Comparison of ENCODE assay signal across 2 cellular contexts in the genomic region with DNA sequence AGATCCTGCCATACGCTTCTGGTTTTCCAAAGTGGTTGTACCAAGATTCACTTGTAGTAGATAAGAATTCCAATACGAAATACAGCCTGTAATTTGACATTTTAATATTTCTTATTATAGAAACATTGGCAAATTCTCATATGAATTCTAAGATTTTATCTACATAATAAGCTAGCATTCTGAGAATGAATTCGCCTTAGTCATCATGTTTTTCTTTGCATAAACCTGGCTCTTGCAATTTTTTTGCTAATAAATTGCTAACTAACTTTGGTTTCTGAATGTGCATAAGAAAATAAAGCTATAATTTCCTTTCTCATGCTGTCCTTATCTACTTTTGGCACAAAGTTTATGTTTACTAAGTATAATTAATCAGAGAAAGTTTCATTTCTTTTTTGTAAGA.
TF ChIP-seq lines count a peak whose summit lies in the region.

No MANE protein-coding gene starts in this region.

TF ChIP-seq in HepG2, 621 proteins besides CTCF, POLR2A, EP300 and RAD21 (continued from another document):
- peak; percentile 79 to 89 for TF ChIP-seq MAFK (conservative IDR thresholded peaks at IDR 0.05 in 1 of 2, IDR thresholded peaks at IDR 0.05 in 1 of 2; ENCODE audit: low read length in 2 of 2)
- TF ChIP-seq ZNF121 (CRISPR knock-in tag; IDR thresholded peaks at IDR 0.05): no peak
- TF ChIP-seq ZFYVE20 (CRISPR knock-in tag; IDR thresholded peaks at IDR 0.05; ENCODE audit: borderline replicate concordance, low read depth): no peak
- no peak for TF ChIP-seq XBP1 (CRISPR knock-in tag; IDR thresholded peaks at IDR 0.05)
- no peak for TF ChIP-seq ZFAT (CRISPR knock-in tag; conservative IDR thresholded peaks at IDR 0.05)

TF ChIP-seq in K562, 482 proteins besides CTCF, POLR2A, EP300 and RAD21 (continued from another document):
- TF ChIP-seq, protein P1, sequence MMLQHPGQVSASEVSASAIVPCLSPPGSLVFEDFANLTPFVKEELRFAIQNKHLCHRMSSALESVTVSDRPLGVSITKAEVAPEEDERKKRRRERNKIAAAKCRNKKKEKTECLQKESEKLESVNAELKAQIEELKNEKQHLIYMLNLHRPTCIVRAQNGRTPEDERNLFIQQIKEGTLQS (IDR thresholded peaks at IDR 0.05): no peak
- TF ChIP-seq, protein P1 (CRISPR knock-in tag; conservative IDR thresholded peaks at IDR 0.05): no peak
- TF ChIP-seq ZNF24 (IDR thresholded peaks at IDR 0.05): no peak
- no peak for TF ChIP-seq ZNF133 (CRISPR knock-in tag; IDR thresholded peaks at IDR 0.05)
- TF ChIP-seq MBD2 (IDR thresholded peaks at IDR 0.05; ENCODE audit: borderline replicate concordance, low read depth): no peak
- TF ChIP-seq ZFP30 (CRISPR knock-in tag; IDR thresholded peaks at IDR 0.05; ENCODE audit: borderline replicate concordance): no peak
- no peak for TF ChIP-seq HIVEP1 (CRISPR knock-in tag; IDR thresholded peaks at IDR 0.05)
- TF ChIP-seq ZNF41 (CRISPR knock-in tag; conservative IDR thresholded peaks at IDR 0.05): no peak
- TF ChIP-seq, protein P2, sequence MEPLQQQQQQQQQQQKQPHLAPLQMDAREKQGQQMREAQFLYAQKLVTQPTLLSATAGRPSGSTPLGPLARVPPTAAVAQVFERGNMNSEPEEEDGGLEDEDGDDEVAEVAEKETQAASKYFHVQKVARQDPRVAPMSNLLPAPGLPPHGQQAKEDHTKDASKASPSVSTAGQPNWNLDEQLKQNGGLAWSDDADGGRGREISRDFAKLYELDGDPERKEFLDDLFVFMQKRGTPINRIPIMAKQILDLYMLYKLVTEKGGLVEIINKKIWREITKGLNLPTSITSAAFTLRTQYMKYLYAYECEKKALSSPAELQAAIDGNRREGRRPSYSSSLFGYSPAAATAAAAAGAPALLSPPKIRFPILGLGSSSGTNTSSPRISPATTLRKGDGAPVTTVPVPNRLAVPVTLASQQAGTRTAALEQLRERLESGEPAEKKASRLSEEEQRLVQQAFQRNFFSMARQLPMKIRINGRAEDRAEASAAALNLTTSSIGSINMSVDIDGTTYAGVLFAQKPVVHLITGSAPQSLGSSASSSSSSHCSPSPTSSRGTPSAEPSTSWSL (CRISPR knock-in tag; IDR thresholded peaks at IDR 0.05; ENCODE audit: borderline replicate concordance): no peak
- TF ChIP-seq, protein P3, sequence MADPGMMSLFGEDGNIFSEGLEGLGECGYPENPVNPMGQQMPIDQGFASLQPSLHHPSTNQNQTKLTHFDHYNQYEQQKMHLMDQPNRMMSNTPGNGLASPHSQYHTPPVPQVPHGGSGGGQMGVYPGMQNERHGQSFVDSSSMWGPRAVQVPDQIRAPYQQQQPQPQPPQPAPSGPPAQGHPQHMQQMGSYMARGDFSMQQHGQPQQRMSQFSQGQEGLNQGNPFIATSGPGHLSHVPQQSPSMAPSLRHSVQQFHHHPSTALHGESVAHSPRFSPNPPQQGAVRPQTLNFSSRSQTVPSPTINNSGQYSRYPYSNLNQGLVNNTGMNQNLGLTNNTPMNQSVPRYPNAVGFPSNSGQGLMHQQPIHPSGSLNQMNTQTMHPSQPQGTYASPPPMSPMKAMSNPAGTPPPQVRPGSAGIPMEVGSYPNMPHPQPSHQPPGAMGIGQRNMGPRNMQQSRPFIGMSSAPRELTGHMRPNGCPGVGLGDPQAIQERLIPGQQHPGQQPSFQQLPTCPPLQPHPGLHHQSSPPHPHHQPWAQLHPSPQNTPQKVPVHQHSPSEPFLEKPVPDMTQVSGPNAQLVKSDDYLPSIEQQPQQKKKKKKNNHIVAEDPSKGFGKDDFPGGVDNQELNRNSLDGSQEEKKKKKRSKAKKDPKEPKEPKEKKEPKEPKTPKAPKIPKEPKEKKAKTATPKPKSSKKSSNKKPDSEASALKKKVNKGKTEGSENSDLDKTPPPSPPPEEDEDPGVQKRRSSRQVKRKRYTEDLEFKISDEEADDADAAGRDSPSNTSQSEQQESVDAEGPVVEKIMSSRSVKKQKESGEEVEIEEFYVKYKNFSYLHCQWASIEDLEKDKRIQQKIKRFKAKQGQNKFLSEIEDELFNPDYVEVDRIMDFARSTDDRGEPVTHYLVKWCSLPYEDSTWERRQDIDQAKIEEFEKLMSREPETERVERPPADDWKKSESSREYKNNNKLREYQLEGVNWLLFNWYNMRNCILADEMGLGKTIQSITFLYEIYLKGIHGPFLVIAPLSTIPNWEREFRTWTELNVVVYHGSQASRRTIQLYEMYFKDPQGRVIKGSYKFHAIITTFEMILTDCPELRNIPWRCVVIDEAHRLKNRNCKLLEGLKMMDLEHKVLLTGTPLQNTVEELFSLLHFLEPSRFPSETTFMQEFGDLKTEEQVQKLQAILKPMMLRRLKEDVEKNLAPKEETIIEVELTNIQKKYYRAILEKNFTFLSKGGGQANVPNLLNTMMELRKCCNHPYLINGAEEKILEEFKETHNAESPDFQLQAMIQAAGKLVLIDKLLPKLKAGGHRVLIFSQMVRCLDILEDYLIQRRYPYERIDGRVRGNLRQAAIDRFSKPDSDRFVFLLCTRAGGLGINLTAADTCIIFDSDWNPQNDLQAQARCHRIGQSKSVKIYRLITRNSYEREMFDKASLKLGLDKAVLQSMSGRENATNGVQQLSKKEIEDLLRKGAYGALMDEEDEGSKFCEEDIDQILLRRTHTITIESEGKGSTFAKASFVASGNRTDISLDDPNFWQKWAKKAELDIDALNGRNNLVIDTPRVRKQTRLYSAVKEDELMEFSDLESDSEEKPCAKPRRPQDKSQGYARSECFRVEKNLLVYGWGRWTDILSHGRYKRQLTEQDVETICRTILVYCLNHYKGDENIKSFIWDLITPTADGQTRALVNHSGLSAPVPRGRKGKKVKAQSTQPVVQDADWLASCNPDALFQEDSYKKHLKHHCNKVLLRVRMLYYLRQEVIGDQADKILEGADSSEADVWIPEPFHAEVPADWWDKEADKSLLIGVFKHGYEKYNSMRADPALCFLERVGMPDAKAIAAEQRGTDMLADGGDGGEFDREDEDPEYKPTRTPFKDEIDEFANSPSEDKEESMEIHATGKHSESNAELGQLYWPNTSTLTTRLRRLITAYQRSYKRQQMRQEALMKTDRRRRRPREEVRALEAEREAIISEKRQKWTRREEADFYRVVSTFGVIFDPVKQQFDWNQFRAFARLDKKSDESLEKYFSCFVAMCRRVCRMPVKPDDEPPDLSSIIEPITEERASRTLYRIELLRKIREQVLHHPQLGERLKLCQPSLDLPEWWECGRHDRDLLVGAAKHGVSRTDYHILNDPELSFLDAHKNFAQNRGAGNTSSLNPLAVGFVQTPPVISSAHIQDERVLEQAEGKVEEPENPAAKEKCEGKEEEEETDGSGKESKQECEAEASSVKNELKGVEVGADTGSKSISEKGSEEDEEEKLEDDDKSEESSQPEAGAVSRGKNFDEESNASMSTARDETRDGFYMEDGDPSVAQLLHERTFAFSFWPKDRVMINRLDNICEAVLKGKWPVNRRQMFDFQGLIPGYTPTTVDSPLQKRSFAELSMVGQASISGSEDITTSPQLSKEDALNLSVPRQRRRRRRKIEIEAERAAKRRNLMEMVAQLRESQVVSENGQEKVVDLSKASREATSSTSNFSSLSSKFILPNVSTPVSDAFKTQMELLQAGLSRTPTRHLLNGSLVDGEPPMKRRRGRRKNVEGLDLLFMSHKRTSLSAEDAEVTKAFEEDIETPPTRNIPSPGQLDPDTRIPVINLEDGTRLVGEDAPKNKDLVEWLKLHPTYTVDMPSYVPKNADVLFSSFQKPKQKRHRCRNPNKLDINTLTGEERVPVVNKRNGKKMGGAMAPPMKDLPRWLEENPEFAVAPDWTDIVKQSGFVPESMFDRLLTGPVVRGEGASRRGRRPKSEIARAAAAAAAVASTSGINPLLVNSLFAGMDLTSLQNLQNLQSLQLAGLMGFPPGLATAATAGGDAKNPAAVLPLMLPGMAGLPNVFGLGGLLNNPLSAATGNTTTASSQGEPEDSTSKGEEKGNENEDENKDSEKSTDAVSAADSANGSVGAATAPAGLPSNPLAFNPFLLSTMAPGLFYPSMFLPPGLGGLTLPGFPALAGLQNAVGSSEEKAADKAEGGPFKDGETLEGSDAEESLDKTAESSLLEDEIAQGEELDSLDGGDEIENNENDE (IDR thresholded peaks at IDR 0.05; ENCODE audit: low read depth, low read length): no peak
- peak; percentile 14; the same call in 1 of the 2 replicates for TF ChIP-seq MAFF (IDR thresholded peaks at IDR 0.05; ENCODE audit: low read length)
- no peak for TF ChIP-seq KAT8 (IDR thresholded peaks at IDR 0.05; ENCODE audit: low read depth)
- TF ChIP-seq ZNF316 (IDR thresholded peaks at IDR 0.05): peak; percentile 40; the same call in 1 of the 2 replicates
- TF ChIP-seq, protein P4, sequence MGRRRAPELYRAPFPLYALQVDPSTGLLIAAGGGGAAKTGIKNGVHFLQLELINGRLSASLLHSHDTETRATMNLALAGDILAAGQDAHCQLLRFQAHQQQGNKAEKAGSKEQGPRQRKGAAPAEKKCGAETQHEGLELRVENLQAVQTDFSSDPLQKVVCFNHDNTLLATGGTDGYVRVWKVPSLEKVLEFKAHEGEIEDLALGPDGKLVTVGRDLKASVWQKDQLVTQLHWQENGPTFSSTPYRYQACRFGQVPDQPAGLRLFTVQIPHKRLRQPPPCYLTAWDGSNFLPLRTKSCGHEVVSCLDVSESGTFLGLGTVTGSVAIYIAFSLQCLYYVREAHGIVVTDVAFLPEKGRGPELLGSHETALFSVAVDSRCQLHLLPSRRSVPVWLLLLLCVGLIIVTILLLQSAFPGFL (CRISPR knock-in tag; IDR thresholded peaks at IDR 0.05): no peak
- TF ChIP-seq, protein P5, sequence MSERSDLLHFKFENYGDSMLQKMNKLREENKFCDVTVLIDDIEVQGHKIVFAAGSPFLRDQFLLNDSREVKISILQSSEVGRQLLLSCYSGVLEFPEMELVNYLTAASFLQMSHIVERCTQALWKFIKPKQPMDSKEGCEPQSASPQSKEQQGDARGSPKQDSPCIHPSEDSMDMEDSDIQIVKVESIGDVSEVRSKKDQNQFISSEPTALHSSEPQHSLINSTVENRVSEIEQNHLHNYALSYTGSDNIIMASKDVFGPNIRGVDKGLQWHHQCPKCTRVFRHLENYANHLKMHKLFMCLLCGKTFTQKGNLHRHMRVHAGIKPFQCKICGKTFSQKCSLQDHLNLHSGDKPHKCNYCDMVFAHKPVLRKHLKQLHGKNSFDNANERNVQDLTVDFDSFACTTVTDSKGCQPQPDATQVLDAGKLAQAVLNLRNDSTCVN (CRISPR knock-in tag; IDR thresholded peaks at IDR 0.05): no peak
- TF ChIP-seq POLR2AphosphoS2 (IDR thresholded peaks at IDR 0.05; ENCODE audit: low read length): no peak
